14 cellular contexts compared by ENCODE assay signal in the genomic region with DNA sequence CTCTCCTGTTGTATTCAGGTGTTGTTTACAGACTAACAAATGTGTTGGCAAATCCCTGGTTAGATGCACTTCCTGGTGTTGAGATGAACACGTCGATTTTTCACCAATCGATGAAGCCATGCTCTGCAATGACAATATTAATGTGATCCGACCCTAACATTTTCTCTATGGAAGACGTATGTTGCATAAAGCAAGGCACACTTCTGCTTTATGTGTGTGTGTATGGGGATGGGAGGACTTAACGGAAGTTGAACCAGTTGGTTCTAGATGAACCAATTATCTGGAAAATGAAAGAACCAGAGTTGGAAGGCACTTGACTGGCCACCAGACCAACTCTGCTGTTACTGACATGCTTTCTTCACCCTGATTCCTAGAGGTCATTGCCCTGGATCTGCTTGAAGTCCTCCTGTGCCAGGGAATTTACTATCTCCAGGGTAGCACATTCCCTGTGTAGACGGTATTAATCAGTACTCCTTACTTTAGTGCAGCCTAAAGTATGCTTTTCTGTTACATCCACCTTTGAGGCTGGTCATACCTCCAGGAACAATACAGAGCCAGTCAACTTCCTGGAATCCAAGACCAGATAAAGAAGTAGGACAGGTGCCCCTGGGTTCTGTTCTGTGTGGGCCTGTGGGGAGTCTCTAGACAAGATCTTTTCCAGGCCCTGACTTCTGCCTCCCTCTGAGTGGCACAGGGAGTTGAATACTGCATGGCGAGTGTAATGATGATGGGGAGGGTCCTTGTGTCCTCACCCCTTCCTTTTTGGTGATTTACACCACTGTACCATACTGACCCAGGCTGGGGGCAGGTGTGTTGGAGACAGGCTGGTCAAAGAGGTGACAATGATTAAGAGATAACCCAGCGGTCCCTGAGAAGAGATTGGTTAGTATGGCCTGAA. TPM values are rescaled to one million over a fixed set of nuclear protein-coding genes. Genes with fewer than 3 reads are reported as not detected.
DNase-seq lines count a peak whose midpoint lies in the region; ATAC-seq, FAIRE-seq and TF ChIP-seq lines count a peak whose summit lies in the region.
"Had no signal": no experiment of that assay in that cellular context is flagged by ENCODE, and none has a peak within 500 bp of the region (broad histone marks: within the 10 kb centered on the region; RNA-seq: fewer than 3 reads in every experiment).

No MANE protein-coding gene starts in this region.

- peaks cover 38% of the 10 kb centered on the region for H3K36me3 Mint-ChIP-seq in activated CD8-positive, alpha-beta memory T cell treated with anti-CD3 and anti-CD28 coated beads, Interleukin-2, amount 10 ng/mL, durations not matched to agents 7 days and 5 days
- H3K36me3 Mint-ChIP-seq in osteocyte (ENCODE audit: unreplicated experiment), result peaks cover 31% of the 10 kb centered on the region

- intact Hi-C loops in GM12878 (cut with micrococcal nuclease; ENCODE audit: unreplicated experiment), result no loop called here

- no peak for TF ChIP-seq EP300 in GM12878 (IDR thresholded peaks at IDR 0.05; ENCODE audit: borderline replicate concordance in 1 of 2, control insufficient read depth in 1 of 2, low read depth in 2 of 2, low read length in 2 of 2)

- no peak for DNase-seq in activated CD8-positive, alpha-beta memory T cell treated with anti-CD3 and anti-CD28 coated beads, Interleukin-2, amount 10 ng/mL, durations not matched to agents 7 days and 5 days
- DNase-seq in activated CD8-positive, alpha-beta memory T cell treated with anti-CD3 and anti-CD28 coated beads, Interleukin-2, amount 50 U/mL, for 4 hours, result no peak
- DNase-seq in NOMO-1 treated with dmso at 0.1 percent for 144 hours (lab: John Stamatoyannopoulos, UW; ENCODE audit: unreplicated experiment) (peak; percentile 23), GM12878 (ENCODE audit: low read depth, low spot score) (no peak), osteocyte (ENCODE audit: extremely low spot score, unreplicated experiment) (no peak), RPMI8226 (no peak), cerebellar nuclear complex (lab: John Stamatoyannopoulos, UW) (no peak)
- DNase-seq: DMS53, hippocampal formation, NCI-H1694, SHP77, trophoblast cell had no signal

- no peak for ATAC-seq in activated CD8-positive, alpha-beta memory T cell treated with anti-CD3 and anti-CD28 coated beads, Interleukin-2, amount 10 ng/mL, durations not matched to agents 7 days and 5 days
- ATAC-seq in GM12878 (no peak), GM19395 (IDR thresholded peaks at IDR 0.05; ENCODE audit: unreplicated experiment) (no peak)

- no peaks in the 10 kb centered on the region for H3K9me3 ChIP-seq in GM12878 (replicated peaks; ENCODE audit: control insufficient read depth, insufficient read depth, low read length)

- SMC1A ChIA-PET in GM12878 (lab: Charles Lee; ENCODE audit: uncharacterized antibody, unreplicated experiment), result interaction anchor here (2.2 to 5.5 kb wide), 2 partner anchors 105 to 106 kb away, joined by 5 to 53 read pairs; a partner anchor contains a TSS

- FAIRE-seq in GM12878 (lab: Jason Lieb, UNC), result no peak

- WGBS in GM12878 (ENCODE audit: insufficient coverage, insufficient replicate concordance, low lambda C conversion rate, missing lambda C conversion rate), result 63% methylated on average over 9 of the region's 9 CpGs

- in situ Hi-C loops in GM12878 (cut with MboI), result loop anchor here (5.0 to 10.0 kb wide), 2 partner anchors 196 to 1134 kb away; a partner anchor contains a TSS

- H3K4me1 Mint-ChIP-seq in activated CD8-positive, alpha-beta memory T cell treated with anti-CD3 and anti-CD28 coated beads, Interleukin-2, amount 10 ng/mL, durations not matched to agents 7 days and 5 days, result peaks cover 69% of the 10 kb centered on the region
- H3K4me1 Mint-ChIP-seq in osteocyte (ENCODE audit: unreplicated experiment), result peaks cover 40% of the 10 kb centered on the region

- TF ChIP-seq CTCF in GM12878 (IDR thresholded peaks at IDR 0.05 in 2 of 3, conservative IDR thresholded peaks at IDR 0.05 in 1 of 3; ENCODE audit: control insufficient read depth in 2 of 3, extremely low read depth in 1 of 3, insufficient read depth in 1 of 3, low read depth in 3 of 3, low read length in 3 of 3) (no peak), osteocyte (IDR thresholded peaks at IDR 0.05) (no peak)

- RAD21 ChIA-PET in GM12878 (lab: Charles Lee; ENCODE audit: unreplicated experiment), result interaction anchor here (1.1 to 4.2 kb wide), 3 partner anchors 105 to 106 kb away, joined by 4 to 31 read pairs (median 6); no protein-coding TSS in a partner anchor

- H3K27ac ChIP-seq in GM12878 (ENCODE audit: control insufficient read depth, insufficient read depth), result no peak overlapping the region
- H3K27ac ChIP-seq: cardiac muscle cell had no signal

- TF ChIP-seq RAD21 in GM12878 (IDR thresholded peaks at IDR 0.05; ENCODE audit: insufficient read depth, low read depth, low read length), result no peak

- no peaks in the 10 kb centered on the region for H3K9me3 Mint-ChIP-seq in activated CD8-positive, alpha-beta memory T cell treated with anti-CD3 and anti-CD28 coated beads, Interleukin-2, amount 10 ng/mL, durations not matched to agents 7 days and 5 days (ENCODE audit: low read depth)
- no peaks in the 10 kb centered on the region for H3K9me3 Mint-ChIP-seq in osteocyte (ENCODE audit: unreplicated experiment)

- H3K27ac Mint-ChIP-seq in activated CD8-positive, alpha-beta memory T cell treated with anti-CD3 and anti-CD28 coated beads, Interleukin-2, amount 10 ng/mL, durations not matched to agents 7 days and 5 days, result peak overlapping the region; percentile 72
- peak overlapping the region; percentile 34 for H3K27ac Mint-ChIP-seq in osteocyte (ENCODE audit: unreplicated experiment)

- no peak overlapping the region for H2AFZ ChIP-seq in GM12878 (ENCODE audit: control insufficient read depth, low read depth, low read length)

- no peak overlapping the region; the same call in 1 of the 2 replicates for H3K9ac ChIP-seq in GM12878 (ENCODE audit: control insufficient read depth, insufficient read depth, low read length)

- no peak overlapping the region for H3K4me2 ChIP-seq in GM12878 (ENCODE audit: control insufficient read depth, insufficient read depth)

- peaks cover 9 to 26% of the 10 kb centered on the region in 2 experiments for H3K36me3 ChIP-seq in GM12878 (ENCODE audit: control insufficient read depth in 2 of 2, insufficient read depth in 2 of 2, low read length in 1 of 2)

- BruUV-seq in GM12878 (replicated peaks; lab: Mats Ljungman, UMichigan), result no TSS peak

- TF ChIP-seq POLR2A in GM12878 (IDR thresholded peaks at IDR 0.05; ENCODE audit: low read depth, low read length), result no peak

- no peak overlapping the region for H3K4me3 ChIP-seq in GM12878
- H3K4me3 ChIP-seq: cardiac muscle cell had no signal

- POLR2A ChIA-PET in GM12878 (lab: Charles Lee), result interaction anchor here (0.6 kb wide), 1 partner anchor 196 kb away, joined by 4 read pairs; no protein-coding TSS in a partner anchor

- peaks cover 2% of the 10 kb centered on the region for H3K27me3 Mint-ChIP-seq in activated CD8-positive, alpha-beta memory T cell treated with anti-CD3 and anti-CD28 coated beads, Interleukin-2, amount 10 ng/mL, durations not matched to agents 7 days and 5 days
- no peaks in the 10 kb centered on the region for H3K27me3 Mint-ChIP-seq in osteocyte (ENCODE audit: unreplicated experiment)

- no peaks in the 10 kb centered on the region for H4K20me1 ChIP-seq in GM12878 (ENCODE audit: control insufficient read depth, insufficient read depth)

- H3K4me3 Mint-ChIP-seq in activated CD8-positive, alpha-beta memory T cell treated with anti-CD3 and anti-CD28 coated beads, Interleukin-2, amount 10 ng/mL, durations not matched to agents 7 days and 5 days, result no peak overlapping the region
- H3K4me3 Mint-ChIP-seq in osteocyte (ENCODE audit: unreplicated experiment), result no peak overlapping the region

- CTCF ChIA-PET in activated CD8-positive, alpha-beta memory T cell treated with anti-CD3 and anti-CD28 coated beads, Interleukin-2, amount 10 ng/mL, durations not matched to agents 7 days and 5 days (lab: Charles Lee), result interaction anchor here (0.8 to 16.8 kb wide), 7 partner anchors 8 to 109 kb away, joined by 3 to 854 read pairs (median 13); a partner anchor contains a TSS
- CTCF ChIA-PET in GM12878 (lab: Yijun Ruan, JAX), result interaction anchor here (1.1 to 11.4 kb wide), 5 partner anchors 72 to 141 kb away, joined by 3 to 220 read pairs (median 30); a partner anchor contains a TSS

- H3K4me1 ChIP-seq in GM12878 (ENCODE audit: control insufficient read depth, insufficient read depth, low read length), result peaks cover 14% of the 10 kb centered on the region

- H3K79me2 ChIP-seq in GM12878 (ENCODE audit: control insufficient read depth, insufficient read depth, low read length), result peaks cover 17% of the 10 kb centered on the region

- no peaks in the 10 kb centered on the region for H3K27me3 ChIP-seq in GM12878 (replicated peaks in 1 of 2; ENCODE audit: control insufficient read depth in 2 of 2, insufficient read depth in 2 of 2, low read length in 1 of 2)
- H3K27me3 ChIP-seq: cardiac muscle cell had no signal

RNA-seq across cellular contexts. Expression of a gene that starts 4.1 kb away (rescaled TPM):
- total RNA-seq in activated CD8-positive, alpha-beta memory T cell treated with anti-CD3 and anti-CD28 coated beads, Interleukin-2, amount 10 ng/mL, durations not matched to agents 7 days and 5 days, result 10 to 100 TPM; 45.6 to 45.9 TPM
- total RNA-seq in GM12878 (2013; cell fraction: nucleolus; rRNA removed), result 33.8 and 37.9 TPM in 2 replicates
- 31.7 and 32.7 TPM in 2 replicates for total RNA-seq in GM12878 (2014; rRNA removed)
- 22.4 and 23.3 TPM in 2 replicates for total RNA-seq in GM12878 (2014; rRNA removed; fragmentation: Illumina TruSeq; extraction: Trizol)
- 55.1 and 64.1 TPM in 2 replicates for total RNA-seq in GM12878 (2021)
- polyA plus RNA-seq in GM12878 (2011; ENCODE audit: low read depth), result 36.4 TPM
- 33.5 and 44.3 TPM in 2 replicates for polyA plus RNA-seq in GM12878 (2011; rRNA removed)
- polyA plus RNA-seq in GM12878 (2011; cell fraction: cytosol; rRNA removed), result 69.4 and 81.6 TPM in 2 replicates
- 218 and 255 TPM in 2 replicates for polyA plus RNA-seq in GM12878 (2011; cell fraction: nucleus; rRNA removed)
- polyA plus RNA-seq in GM12878 (2012), result 62.1 and 65.9 TPM in 2 replicates
- 27.3 and 40.1 TPM in 2 replicates for polyA plus RNA-seq in GM12878 (2014; fragmentation: Illumina TruSeq; extraction: Trizol)
- polyA plus RNA-seq in GM12878 (2014; fragmentation: Nextera tagmentation; extraction: Ambion mirVana), result 10 to 100 TPM; 14.0 to 26.4 TPM
- polyA plus RNA-seq in GM12878 (2014; rRNA removed), result 85.2 and 88.9 TPM in 2 replicates
- 10 to 100 TPM; 83.7 to 89.3 TPM for polyA plus RNA-seq in GM12878 (2016; fragmentation: Nextera tagmentation; extraction: Ambion mirVana)
- 16.8 and 20.7 TPM in 2 replicates for polyA minus RNA-seq in GM12878 (2011; rRNA and poly(A)+ RNA removed)
- 10.0 and 10.3 TPM in 2 replicates for polyA minus RNA-seq in GM12878 (2011; cell fraction: cytosol; rRNA and poly(A)+ RNA removed)
- 37.4 and 48.4 TPM in 2 replicates for polyA minus RNA-seq in GM12878 (2011; cell fraction: nucleus; rRNA and poly(A)+ RNA removed)
- total RNA-seq in osteocyte, result 53.9 and 54.6 TPM in 2 replicates

RNA-seq across cellular contexts. Expression of a gene that starts 8.7 kb away (rescaled TPM):
- total RNA-seq in activated CD8-positive, alpha-beta memory T cell treated with anti-CD3 and anti-CD28 coated beads, Interleukin-2, amount 10 ng/mL, durations not matched to agents 7 days and 5 days, result 10 to 100 TPM; 73.3 to 81.2 TPM
- 83.0 and 93.4 TPM in 2 replicates for total RNA-seq in GM12878 (2013; cell fraction: nucleolus; rRNA removed)
- total RNA-seq in GM12878 (2014; rRNA removed) (34.7 and 36.7 TPM in 2 replicates), GM12878 (2014; rRNA removed; fragmentation: Illumina TruSeq; extraction: Trizol) (20.8 and 21.0 TPM in 2 replicates), GM12878 (2021) (33.9 and 34.0 TPM in 2 replicates), osteocyte (59.9 and 60.9 TPM in 2 replicates)
- 16.9 TPM for polyA plus RNA-seq in GM12878 (2011; ENCODE audit: low read depth)
- polyA plus RNA-seq in GM12878 (2011; rRNA removed) (19.8 and 22.2 TPM in 2 replicates), GM12878 (2014; fragmentation: Illumina TruSeq; extraction: Trizol) (22.9 and 23.2 TPM in 2 replicates), GM12878 (2014; fragmentation: Nextera tagmentation; extraction: Ambion mirVana) (1 to 10 TPM; 1.4 to 3.6 TPM), GM12878 (2014; rRNA removed) (28.4 and 29.2 TPM in 2 replicates), GM12878 (2016; fragmentation: Nextera tagmentation; extraction: Ambion mirVana) (10 to 100 TPM; 12.8 to 12.9 TPM)
- polyA plus RNA-seq in GM12878 (2011; cell fraction: cytosol; rRNA removed), result 15.6 and 15.9 TPM in 2 replicates
- polyA plus RNA-seq in GM12878 (2011; cell fraction: nucleus; rRNA removed), result 69.9 and 72.3 TPM in 2 replicates
- 25.4 and 28.4 TPM in 2 replicates for polyA plus RNA-seq in GM12878 (2012)
- polyA minus RNA-seq in GM12878 (2011; rRNA and poly(A)+ RNA removed), result 27.0 and 38.9 TPM in 2 replicates
- polyA minus RNA-seq in GM12878 (2011; cell fraction: cytosol; rRNA and poly(A)+ RNA removed), result 7.2 and 9.4 TPM in 2 replicates
- 48.1 and 61.9 TPM in 2 replicates for polyA minus RNA-seq in GM12878 (2011; cell fraction: nucleus; rRNA and poly(A)+ RNA removed)

RNA-seq across cellular contexts. Expression of a gene that starts 9.0 kb away (rescaled TPM):
- total RNA-seq in activated CD8-positive, alpha-beta memory T cell treated with anti-CD3 and anti-CD28 coated beads, Interleukin-2, amount 10 ng/mL, durations not matched to agents 7 days and 5 days, result 1 to 10 TPM; 5.0 to 7.1 TPM
- total RNA-seq in GM12878 (2013; cell fraction: nucleolus; rRNA removed), result 10.1 and 12.8 TPM in 2 replicates
- total RNA-seq in GM12878 (2014; rRNA removed) (0.51 and 0.71 TPM in 2 replicates), GM12878 (2014; rRNA removed; fragmentation: Illumina TruSeq; extraction: Trizol) (1.1 and 1.3 TPM in 2 replicates), GM12878 (2021) (2.8 and 3.8 TPM in 2 replicates), osteocyte (5.5 and 6.1 TPM in 2 replicates)
- 1.5 TPM for polyA plus RNA-seq in GM12878 (2011; ENCODE audit: low read depth)
- polyA plus RNA-seq in GM12878 (2011; rRNA removed) (4.6 and 4.9 TPM in 2 replicates), GM12878 (2014; fragmentation: Illumina TruSeq; extraction: Trizol) (1.3 and 1.8 TPM in 2 replicates), GM12878 (2014; fragmentation: Nextera tagmentation; extraction: Ambion mirVana) (under 1 TPM; 0.16 to 0.35 TPM), GM12878 (2014; rRNA removed) (2.5 and 2.9 TPM in 2 replicates), GM12878 (2016; fragmentation: Nextera tagmentation; extraction: Ambion mirVana) (1 to 10 TPM in 1 of 2 experiments, under 1 TPM in 1; 0.37 to 1.4 TPM)
- 4.7 and 5.2 TPM in 2 replicates for polyA plus RNA-seq in GM12878 (2011; cell fraction: cytosol; rRNA removed)
- polyA plus RNA-seq in GM12878 (2011; cell fraction: nucleus; rRNA removed), result 39.3 and 41.5 TPM in 2 replicates
- 4.2 and 4.3 TPM in 2 replicates for polyA plus RNA-seq in GM12878 (2012)
- polyA minus RNA-seq in GM12878 (2011; rRNA and poly(A)+ RNA removed), result 2.3 and 2.5 TPM in 2 replicates
- polyA minus RNA-seq in GM12878 (2011; cell fraction: cytosol; rRNA and poly(A)+ RNA removed), result 0.52 and 1.9 TPM in 2 replicates
- polyA minus RNA-seq in GM12878 (2011; cell fraction: nucleus; rRNA and poly(A)+ RNA removed), result 4.2 and 4.7 TPM in 2 replicates

RNA-seq across cellular contexts. Expression of a gene that starts 39.6 kb away (rescaled TPM):
- under 1 TPM; 0.05 to 0.50 TPM for total RNA-seq in activated CD8-positive, alpha-beta memory T cell treated with anti-CD3 and anti-CD28 coated beads, Interleukin-2, amount 10 ng/mL, durations not matched to agents 7 days and 5 days
- total RNA-seq in GM12878 (2013; cell fraction: nucleolus; rRNA removed), result 0.06 TPM in 1 of 2 replicates, not detected in the other
- total RNA-seq in GM12878 (2014; rRNA removed) (not detected in 2 replicates), GM12878 (2014; rRNA removed; fragmentation: Illumina TruSeq; extraction: Trizol) (not detected in 2 replicates), GM12878 (2021) (0.05 and 0.15 TPM in 2 replicates), osteocyte (39.6 and 40.2 TPM in 2 replicates)
- polyA plus RNA-seq in GM12878 (2011; ENCODE audit: low read depth), result not detected
- polyA plus RNA-seq in GM12878 (2011; rRNA removed) (0.01 TPM in 1 of 2 replicates, not detected in the other), GM12878 (2014; fragmentation: Illumina TruSeq; extraction: Trizol) (under 0.01 TPM in 1 of 2 replicates, not detected in the other), GM12878 (2014; fragmentation: Nextera tagmentation; extraction: Ambion mirVana) (not detected), GM12878 (2014; rRNA removed) (0.01 and 0.05 TPM in 2 replicates), GM12878 (2016; fragmentation: Nextera tagmentation; extraction: Ambion mirVana) (under 1 TPM in 1 of 2 experiments, not detected in 1; 0.01 TPM)
- 0.01 TPM in 1 of 2 replicates, not detected in the other for polyA plus RNA-seq in GM12878 (2011; cell fraction: cytosol; rRNA removed)
- 0.01 and 0.03 TPM in 2 replicates for polyA plus RNA-seq in GM12878 (2011; cell fraction: nucleus; rRNA removed)
- 0.04 and 0.18 TPM in 2 replicates for polyA plus RNA-seq in GM12878 (2012)
- polyA minus RNA-seq in GM12878 (2011; rRNA and poly(A)+ RNA removed), result 0.05 and 0.07 TPM in 2 replicates
- not detected in 2 replicates for polyA minus RNA-seq in GM12878 (2011; cell fraction: cytosol; rRNA and poly(A)+ RNA removed)
- under 0.01 TPM in 1 of 2 replicates, not detected in the other for polyA minus RNA-seq in GM12878 (2011; cell fraction: nucleus; rRNA and poly(A)+ RNA removed)
